ENCODE assay signal across 9 cellular contexts in genomic region chr4:133147365-133147821, GRCh38. TPM values are rescaled to one million over a fixed set of nuclear protein-coding genes. Genes with fewer than 3 reads are reported as not detected.
DNase-seq lines count a peak whose midpoint lies in the region; ATAC-seq, FAIRE-seq and TF ChIP-seq lines count a peak whose summit lies in the region.
"Had no signal": no experiment of that assay in that cellular context is flagged by ENCODE, and none has a peak within 500 bp of the region (broad histone marks: within the 10 kb centered on the region; RNA-seq: fewer than 3 reads in every experiment).

No MANE protein-coding gene starts in this region.

- H2BK5ac ChIP-seq in IMR-90 (ENCODE audit: low read depth, low read length, poor library complexity, severe bottlenecking), result no peak overlapping the region

- WGBS in A549 (ENCODE audit: missing lambda C conversion rate), result 4% methylated on average over 16 of the region's 22 CpGs
- WGBS in IMR-90 (ENCODE audit: extremely low coverage in 2 of 2, insufficient read length in 1 of 2), 2 experiments, result 0% methylated on average over 6 of the region's 22 CpGs; no CpG with 5 or more reads in 1 of the 2 experiments

- no peak overlapping the region for H2BK120ac ChIP-seq in IMR-90 (ENCODE audit: low read depth, low read length)

- no peak overlapping the region for H4K8ac ChIP-seq in IMR-90 (ENCODE audit: low read depth in 2 of 2, low read length in 2 of 2)

- H3K9me1 ChIP-seq in IMR-90 (ENCODE audit: insufficient read depth, low read length), result no peaks in the 10 kb centered on the region

- H3K36me3 Mint-ChIP-seq in neural crest cell (ENCODE audit: low read depth), result no peaks in the 10 kb centered on the region
- H3K36me3 Mint-ChIP-seq in CD4-positive, alpha-beta T cell (ENCODE audit: low read depth), result no peaks in the 10 kb centered on the region
- peaks cover 7% of the 10 kb centered on the region for H3K36me3 Mint-ChIP-seq in activated CD4-positive, alpha-beta memory T cell treated with anti-CD3 and anti-CD28 coated beads for 36 hours

- no peak overlapping the region for H3K14ac ChIP-seq in IMR-90 (replicated peaks; ENCODE audit: low read depth, low read length)

- peak overlapping the region; percentile 89 for H3K4me3 Mint-ChIP-seq in neural crest cell
- H3K4me3 Mint-ChIP-seq in CD4-positive, alpha-beta T cell, result no peak overlapping the region
- H3K4me3 Mint-ChIP-seq in activated CD4-positive, alpha-beta memory T cell treated with anti-CD3 and anti-CD28 coated beads for 36 hours, result no peak overlapping the region

- peak in 1 of 2 experiments; percentile 18 for DNase-seq in A549 (ENCODE audit: low read depth in 1 of 2, low spot score in 1 of 2)
- DNase-seq in IMR-90, result no peak
- peak in 2 of 10 donors; percentile 10 to 53 for DNase-seq in dorsolateral prefrontal cortex
- DNase-seq in neural crest cell (ENCODE audit: low read depth, low spot score), result peak; percentile 6
- no peak for DNase-seq in CD4-positive, alpha-beta T cell
- DNase-seq in activated CD4-positive, alpha-beta memory T cell treated with anti-CD3 and anti-CD28 coated beads for 36 hours, result no peak
- no peak for DNase-seq in GM10248 (ENCODE audit: extremely low spot score)
- no peak for DNase-seq in CD1c-positive myeloid dendritic cell (ENCODE audit: extremely low spot score)

- TF ChIP-seq POLR2A in A549 (IDR thresholded peaks at IDR 0.05; ENCODE audit: low read length) (no peak), IMR-90 (IDR thresholded peaks at IDR 0.05; ENCODE audit: low read depth, low read length) (no peak)

- no peak overlapping the region for H3K4ac ChIP-seq in IMR-90 (ENCODE audit: low read depth, low read length)

- H4K91ac ChIP-seq in IMR-90 (ENCODE audit: insufficient read depth, low read depth, low read length), result no peak overlapping the region

- peaks cover 64% of the 10 kb centered on the region for H3K27me3 Mint-ChIP-seq in neural crest cell (ENCODE audit: low read depth)
- peaks cover 77% of the 10 kb centered on the region for H3K27me3 Mint-ChIP-seq in CD4-positive, alpha-beta T cell
- H3K27me3 Mint-ChIP-seq in activated CD4-positive, alpha-beta memory T cell treated with anti-CD3 and anti-CD28 coated beads for 36 hours, result peaks cover 55% of the 10 kb centered on the region

- in situ Hi-C loops in IMR-90 (cut with MboI; ENCODE audit: low sequenced_read_pairs), result no loop called here

- TF ChIP-seq RAD21 in A549 (conservative IDR thresholded peaks at IDR 0.05 in 1 of 2, IDR thresholded peaks at IDR 0.05 in 1 of 2) (no peak), IMR-90 (IDR thresholded peaks at IDR 0.05; ENCODE audit: low read length) (no peak)

- H3K27me3 ChIP-seq in IMR-90 (ENCODE audit: control insufficient read depth, insufficient read depth, low read length) (peaks cover 38% of the 10 kb centered on the region), dorsolateral prefrontal cortex (peaks cover 0 to 3% (median 0%) of the 10 kb centered on the region in 45 donors)
- H3K27me3 ChIP-seq in CD4-positive, alpha-beta T cell (ENCODE audit: control insufficient read depth, insufficient read depth, low read length), result peaks cover 68% of the 10 kb centered on the region

- H3K4me3 ChIP-seq in A549 (peak overlapping the region; percentile 52), IMR-90 (ENCODE audit: insufficient read depth, low read depth, low read length) (0 out of 2 replicates have a peak overlapping the region, but pooled peaks have one; percentile 3), dorsolateral prefrontal cortex (peak overlapping the region; percentile 65 to 97 (median 80))

- dilution Hi-C loops in IMR-90 (cut with HindIII; ENCODE audit: low sequenced_read_pairs, unreplicated experiment), result no loop called here

- CTCF ChIA-PET in A549 (lab: Yijun Ruan, JAX), result interaction anchor here (0.7 to 1.9 kb wide), 8 partner anchors 14 to 1854 kb away, joined by 3 to 6 read pairs (median 4); no protein-coding TSS in a partner anchor
- CTCF ChIA-PET in IMR-90 (lab: Yijun Ruan, JAX), result interaction anchor here (1.2 to 1.5 kb wide), 8 partner anchors 7 to 43 kb away, joined by 3 to 8 read pairs (median 5); no protein-coding TSS in a partner anchor
- CTCF ChIA-PET in CD4-positive, alpha-beta T cell (lab: Charles Lee), result no interaction called here
- CTCF ChIA-PET in activated CD4-positive, alpha-beta memory T cell treated with anti-CD3 and anti-CD28 coated beads for 36 hours (lab: Charles Lee), result no interaction called here
- CTCF ChIA-PET in GM10248 (lab: Yijun Ruan, JAX), result interaction anchor here (0.7 to 2.1 kb wide), 11 partner anchors 7 to 1993 kb away, joined by 3 to 14 read pairs (median 5); no protein-coding TSS in a partner anchor

- H3K27ac ChIP-seq in A549 (no peak overlapping the region), IMR-90 (ENCODE audit: insufficient read depth, low read length) (no peak overlapping the region), dorsolateral prefrontal cortex (peak overlapping the region; percentile 77 to 98 (median 95))
- no peak overlapping the region for H3K27ac ChIP-seq in CD4-positive, alpha-beta T cell (ENCODE audit: low read depth, low read length)

- intact Hi-C loops in IMR-90 (cut with micrococcal nuclease) (loop anchor here (2.0 to 10.0 kb wide), 3 partner anchors 337 to 1757 kb away; no protein-coding TSS in a partner anchor), dorsolateral prefrontal cortex (cut with DNase I) (loop anchor here (5.0 kb wide), 1 partner anchor 190 kb away; no protein-coding TSS in a partner anchor)
- intact Hi-C loops in CD4-positive, alpha-beta T cell (cut with DNase I, micrococcal nuclease), result no loop called here
- intact Hi-C loops in activated CD4-positive, alpha-beta memory T cell treated with anti-CD3 and anti-CD28 coated beads for 36 hours (cut with micrococcal nuclease), result no loop called here

- no peaks in the 10 kb centered on the region for H3K36me3 ChIP-seq in IMR-90 (ENCODE audit: control insufficient read depth, insufficient read depth, low read length)
- H3K36me3 ChIP-seq: HAP-1 had no signal

- no peaks in the 10 kb centered on the region for H4K20me1 ChIP-seq in IMR-90 (ENCODE audit: insufficient read depth, low read length)

- TF ChIP-seq CTCF in A549 (IDR thresholded peaks at IDR 0.05), result no peak
- TF ChIP-seq CTCF in IMR-90 (conservative IDR thresholded peaks at IDR 0.05; ENCODE audit: low read depth, low read length), result no peak
- TF ChIP-seq CTCF in dorsolateral prefrontal cortex (IDR thresholded peaks at IDR 0.05 in 54 of 56, conservative IDR thresholded peaks at IDR 0.05 in 2 of 56; ENCODE audit: low read depth in 1 of 56, partially characterized antibody in 56 of 56), result no peak
- no peak for TF ChIP-seq CTCF in neural crest cell (conservative IDR thresholded peaks at IDR 0.05)
- TF ChIP-seq CTCF in CD4-positive, alpha-beta T cell (IDR thresholded peaks at IDR 0.05), result no peak
- TF ChIP-seq CTCF in GM10248 (IDR thresholded peaks at IDR 0.05; ENCODE audit: control extremely low read depth, extremely low read depth, low read depth, missing control alignments), result no peak

- peaks cover 56% of the 10 kb centered on the region for H3K4me1 Mint-ChIP-seq in neural crest cell
- peaks cover 26% of the 10 kb centered on the region for H3K4me1 Mint-ChIP-seq in CD4-positive, alpha-beta T cell (ENCODE audit: low read depth)
- H3K4me1 Mint-ChIP-seq in activated CD4-positive, alpha-beta memory T cell treated with anti-CD3 and anti-CD28 coated beads for 36 hours (ENCODE audit: low read depth), result peaks cover 17% of the 10 kb centered on the region

- H3K79me1 ChIP-seq in IMR-90 (ENCODE audit: low read depth in 1 of 2, low read length in 2 of 2), result no peaks in the 10 kb centered on the region

- H3K4me1 ChIP-seq in A549 (0 out of 3 replicates have a peak, but pooled peaks cover 9% of the 10 kb centered on the region), IMR-90 (ENCODE audit: control insufficient read depth, insufficient read depth, low read length) (peaks cover 2% of the 10 kb centered on the region; the same call in 1 of the 2 replicates)

- no peak overlapping the region for H3K9ac ChIP-seq in IMR-90 (ENCODE audit: low read depth, low read length)

- H3K9me3 Mint-ChIP-seq in neural crest cell, result no peaks in the 10 kb centered on the region
- H3K9me3 Mint-ChIP-seq in CD4-positive, alpha-beta T cell, result no peaks in the 10 kb centered on the region
- no peaks in the 10 kb centered on the region for H3K9me3 Mint-ChIP-seq in activated CD4-positive, alpha-beta memory T cell treated with anti-CD3 and anti-CD28 coated beads for 36 hours

- H3K9me3 ChIP-seq in A549 (no peaks in the 10 kb centered on the region), IMR-90 (ENCODE audit: control insufficient read depth, insufficient read depth, low read length) (no peaks in the 10 kb centered on the region)
- no peaks in the 10 kb centered on the region for H3K9me3 ChIP-seq in CD4-positive, alpha-beta T cell (ENCODE audit: control insufficient read depth, low read length)

- H2AK9ac ChIP-seq in IMR-90 (replicated peaks; ENCODE audit: low read depth, low read length, poor library complexity), result no peak overlapping the region

- no peak overlapping the region for H2BK20ac ChIP-seq in IMR-90 (ENCODE audit: low read depth, low read length)

- ATAC-seq in A549, result no peak
- ATAC-seq in IMR-90 (ENCODE audit: low read depth), result no peak
- ATAC-seq in CD4-positive, alpha-beta T cell (ENCODE audit: poor library complexity), result no peak

- H3K23ac ChIP-seq in IMR-90 (ENCODE audit: low read depth, low read length), result no peak overlapping the region

- H3K56ac ChIP-seq in IMR-90 (ENCODE audit: extremely low read depth, insufficient read depth, low read length), result no peak overlapping the region

- no peak overlapping the region for H2AK5ac ChIP-seq in IMR-90 (ENCODE audit: low read depth, low read length)

- TF ChIP-seq EP300 in A549 (IDR thresholded peaks at IDR 0.05), result no peak

- H2BK15ac ChIP-seq in IMR-90 (ENCODE audit: low read depth, low read length), result no peak overlapping the region

- no peak overlapping the region for H4K5ac ChIP-seq in IMR-90 (ENCODE audit: low read depth, low read length)

- FAIRE-seq in A549 (lab: Jason Lieb, UNC), result no peak

- BruUV-seq in IMR-90 (replicated peaks; lab: Mats Ljungman, UMichigan), result no TSS peak

- H3K4me2 ChIP-seq in A549, result peak overlapping the region; percentile 91
- H3K4me2 ChIP-seq in IMR-90 (ENCODE audit: low read depth, low read length), result peak overlapping the region; percentile 67

- POLR2A ChIA-PET in A549 (lab: Yijun Ruan, JAX) (no interaction called here), IMR-90 (lab: Charles Lee; ENCODE audit: unreplicated experiment) (no interaction called here), GM10248 (lab: Yijun Ruan, JAX) (no interaction called here)
- POLR2A ChIA-PET in CD4-positive, alpha-beta T cell (lab: Charles Lee), result no interaction called here
- POLR2A ChIA-PET in activated CD4-positive, alpha-beta memory T cell treated with anti-CD3 and anti-CD28 coated beads for 36 hours (lab: Charles Lee), result no interaction called here

- H3K27ac Mint-ChIP-seq in neural crest cell (ENCODE audit: unreplicated experiment), result no peak overlapping the region
- H3K27ac Mint-ChIP-seq in CD4-positive, alpha-beta T cell, result no peak overlapping the region
- no peak overlapping the region for H3K27ac Mint-ChIP-seq in activated CD4-positive, alpha-beta memory T cell treated with anti-CD3 and anti-CD28 coated beads for 36 hours

- no peak overlapping the region for H2AFZ ChIP-seq in IMR-90 (replicated peaks; ENCODE audit: low read length, poor library complexity)

- H3K18ac ChIP-seq in IMR-90 (ENCODE audit: low read depth, low read length), result no peak overlapping the region

RNA-seq across cellular contexts. Expression of gene PCDH10, which starts 1.7 kb away (rescaled TPM):
- polyA plus RNA-seq in A549 (2011; rRNA removed) (0.37 and 0.38 TPM in 2 replicates), A549 (2017; fragmentation: RNase III; extraction: RNeasy Plus Mini Kit Qiagen cat#74134 plus additional on column Dnase treatment) (0.42 to 0.58 TPM (median 0.49 TPM) in 3 replicates), IMR-90 (2012; rRNA removed) (2.0 and 2.5 TPM in 2 replicates)
- polyA plus RNA-seq in A549 (2012; cell fraction: cytosol; rRNA removed), result 0.33 and 0.36 TPM in 2 replicates
- 0.79 and 0.82 TPM in 2 replicates for polyA plus RNA-seq in A549 (2012; cell fraction: nucleus; rRNA removed)
- 0.54 TPM in 2 replicates for polyA minus RNA-seq in A549 (2011; rRNA and poly(A)+ RNA removed)
- total RNA-seq in IMR-90 (2012; rRNA removed) (0.90 and 1.4 TPM in 2 replicates), dorsolateral prefrontal cortex (100 to 1,000 TPM in 17 of 120 experiments, 10 to 100 TPM in 103; 55.4 to 124 (median 86.6) TPM), neural crest cell (3.7 and 3.8 TPM in 2 replicates)
- 1.6 and 1.7 TPM in 2 replicates for polyA plus RNA-seq in IMR-90 (2012; cell fraction: cytosol; rRNA removed)
- polyA plus RNA-seq in IMR-90 (2012; cell fraction: nucleus; rRNA removed; ENCODE audit: low replicate concordance), result 1.1 and 1.6 TPM in 2 replicates
- not detected for total RNA-seq in CD4-positive, alpha-beta T cell
- total RNA-seq in activated CD4-positive, alpha-beta memory T cell treated with anti-CD3 and anti-CD28 coated beads for 36 hours, result not detected

Comparison
In these comparisons a context has a peak if more than half of its experiments do, and no peak if none do; other contexts are left out.
1. H3K27ac ChIP-seq: peak in dorsolateral prefrontal cortex (59 of 59); none in A549 (0 of 2), IMR-90 (single experiment) and CD4-positive, alpha-beta T cell (single experiment).
2. H3K4me3 ChIP-seq: peak in every context shown above with its lines; median percentile 80 in dorsolateral prefrontal cortex; 52 in A549; 3 in IMR-90.
3. RNA of gene PCDH10, which starts 1.7 kb away (total RNA-seq): 55.4 to 124 TPM in dorsolateral prefrontal cortex; 3.7 to 3.8 TPM in neural crest cell, 0.90 to 1.4 TPM in IMR-90, not detected in CD4-positive, alpha-beta T cell and not detected in activated CD4-positive, alpha-beta memory T cell treated with anti-CD3 and anti-CD28 coated beads for 36 hours; every median in the first group is over 10 times any median in the second.
4. CTCF ChIA-PET loops: an anchor here in A549 (0.7 to 1.9 kb wide), IMR-90 (1.2 to 1.5 kb wide) and GM10248 (0.7 to 2.1 kb wide); none called in CD4-positive, alpha-beta T cell and activated CD4-positive, alpha-beta memory T cell treated with anti-CD3 and anti-CD28 coated beads for 36 hours.
5. intact Hi-C loops: an anchor here in IMR-90 (2.0 to 10.0 kb wide) and dorsolateral prefrontal cortex (5.0 kb wide); none called in CD4-positive, alpha-beta T cell and activated CD4-positive, alpha-beta memory T cell treated with anti-CD3 and anti-CD28 coated beads for 36 hours.